ENCODE assay signal across 8 cellular contexts in genomic region chr1:204417231-204417997, GRCh38. TPM values are rescaled to one million over a fixed set of nuclear protein-coding genes. Genes with fewer than 3 reads are reported as not detected.
DNase-seq lines count a peak whose midpoint lies in the region; ATAC-seq and TF ChIP-seq lines count a peak whose summit lies in the region.

No MANE protein-coding gene starts in this region.

- intact Hi-C loops in PC-3 (cut with micrococcal nuclease) (loop anchor here (2.0 kb wide), 1 partner anchor 21 kb away; no protein-coding TSS in a partner anchor), ascending aorta (cut with DNase I) (loop anchor here (2.0 to 10.0 kb wide), 2 partner anchors 21 to 553 kb away; partner anchors contain the start of gene SNRPE)

- H3K79me2 ChIP-seq in PC-3 (ENCODE audit: low read length): peaks cover 7% of the 10 kb centered on the region

- no peaks in the 10 kb centered on the region for H3K9me2 ChIP-seq in PC-3 (replicated peaks; ENCODE audit: low read length)

- H3K4me1 ChIP-seq in PC-3 (ENCODE audit: insufficient read depth, low read length): peaks cover 52% of the 10 kb centered on the region
- H3K4me1 ChIP-seq in ascending aorta: peaks cover 5 to 15% of the 10 kb centered on the region in 2 donors
- peaks cover 8 to 13% (median 11%) of the 10 kb centered on the region in 3 donors for H3K4me1 ChIP-seq in skeletal muscle tissue (ENCODE audit: control insufficient read depth in 3 of 3, insufficient read depth in 3 of 3, low read length in 3 of 3)

- TF ChIP-seq CTCF in PC-3 (conservative IDR thresholded peaks at IDR 0.05; ENCODE audit: low read depth, low read length): no peak
- TF ChIP-seq CTCF in ascending aorta (IDR thresholded peaks at IDR 0.05): no peak

- peak; percentile 96 for DNase-seq in GM04503 (ENCODE audit: low read depth)
- DNase-seq in PC-3: peak; percentile 99
- DNase-seq in ascending aorta (ENCODE audit: low spot score in 2 of 2): peak; percentile 35 to 91
- no peak for DNase-seq in NCI-H774 (lab: John Stamatoyannopoulos, UW)
- no peak for DNase-seq in NCI-H345 (lab: John Stamatoyannopoulos, UW)
- no peak for DNase-seq in effector CD8-positive, alpha-beta T cell (lab: John Stamatoyannopoulos, UW)

- peak; percentile 85 for ATAC-seq in PC-3

- H3K4me3 ChIP-seq in PC-3 (ENCODE audit: low read length): peak overlapping the region; percentile 61
- H3K4me3 ChIP-seq in ascending aorta: peak overlapping the region; percentile 28 to 36
- H3K4me3 ChIP-seq in iPS-18c (ENCODE audit: insufficient read depth, low read depth, low read length): peak overlapping the region; percentile 9; the same call in 1 of the 2 replicates
- peak overlapping the region in 1 of 3 donors; percentile 16 for H3K4me3 ChIP-seq in skeletal muscle tissue (ENCODE audit: low read length in 3 of 3)

- H3K36me3 ChIP-seq in PC-3 (ENCODE audit: low read depth, low read length) (peaks cover 5% of the 10 kb centered on the region), ascending aorta (peaks cover 7 to 10% of the 10 kb centered on the region in 2 donors), skeletal muscle tissue (ENCODE audit: control insufficient read depth in 3 of 3, insufficient read depth in 3 of 3, low read length in 3 of 3) (peaks cover 3 to 6% (median 6%) of the 10 kb centered on the region in 3 donors)

- BruUV-seq in PC-3 (replicated peaks; lab: Mats Ljungman, UMichigan): TSS peak; percentile 45

- POLR2A ChIA-PET in PC-3 (lab: Charles Lee; ENCODE audit: unreplicated experiment): interaction anchor here (0.6 kb wide), 5 partner anchors 13 to 502 kb away, joined by 3 to 11 read pairs (median 3); no protein-coding TSS in a partner anchor

- H3K9me3 ChIP-seq in PC-3 (ENCODE audit: low read length): no peaks in the 10 kb centered on the region
- H3K9me3 ChIP-seq in ascending aorta: no peaks in the 10 kb centered on the region
- H3K9me3 ChIP-seq in iPS-18c (ENCODE audit: control insufficient read depth, insufficient read depth, low read length): no peaks in the 10 kb centered on the region
- no peaks in the 10 kb centered on the region for H3K9me3 ChIP-seq in skeletal muscle tissue (ENCODE audit: control insufficient read depth in 3 of 3, low read length in 3 of 3)

- peaks cover 16% of the 10 kb centered on the region for H3F3A ChIP-seq in PC-3 (ENCODE audit: low read length, unreplicated experiment)

- H3K27ac ChIP-seq in PC-3 (ENCODE audit: low read length) (peak overlapping the region; percentile 95), ascending aorta (peak overlapping the region; percentile 87 to 92), skeletal muscle tissue (ENCODE audit: low read depth, low read length) (peak overlapping the region; percentile 69)

- no peaks in the 10 kb centered on the region for H4K20me1 ChIP-seq in PC-3 (ENCODE audit: low read length)

- CTCF ChIA-PET in PC-3 (lab: Charles Lee): interaction anchor here (0.6 to 1.1 kb wide), 8 partner anchors 14 to 124 kb away, joined by 3 to 14 read pairs (median 6); no protein-coding TSS in a partner anchor

- H2AFZ ChIP-seq in PC-3 (ENCODE audit: low read length): peak overlapping the region; percentile 14; the same call in 1 of the 2 replicates

- H3K9ac ChIP-seq in PC-3 (ENCODE audit: low read length) (peak overlapping the region; percentile 85), skeletal muscle tissue (ENCODE audit: low read depth in 1 of 3, low read length in 3 of 3) (peak overlapping the region in 2 of 3 donors; percentile 30 to 48)

- H3K4me2 ChIP-seq in PC-3 (ENCODE audit: low read length): peak overlapping the region; percentile 86

- H3K27me3 ChIP-seq in PC-3 (ENCODE audit: low read length): no peaks in the 10 kb centered on the region
- no peaks in the 10 kb centered on the region for H3K27me3 ChIP-seq in ascending aorta
- no peaks in the 10 kb centered on the region for H3K27me3 ChIP-seq in skeletal muscle tissue (ENCODE audit: control insufficient read depth in 3 of 3, insufficient read depth in 3 of 3, low read length in 3 of 3)

RNA-seq across cellular contexts. Expression of gene PPP1R15B, which starts 5.8 kb away (rescaled TPM):
- total RNA-seq in PC-3 (2014; rRNA removed) (50.7 and 57.5 TPM in 2 replicates), ascending aorta (36.1 TPM), skeletal muscle tissue (30.3 TPM)

RNA-seq across cellular contexts. Expression of gene PLEKHA6, which starts 57.7 kb away (rescaled TPM):
- total RNA-seq in PC-3 (2014; rRNA removed): 53.8 and 64.3 TPM in 2 replicates
- total RNA-seq in ascending aorta: 4.9 TPM
- 1.0 TPM for total RNA-seq in skeletal muscle tissue

Comparison
In these comparisons a context has a peak if more than half of its experiments do, and no peak if none do; other contexts are left out.
1. DNase-seq: peak in GM04503 (single experiment), PC-3 (single experiment) and ascending aorta (2 of 2); none in NCI-H774 (single experiment), NCI-H345 (single experiment) and effector CD8-positive, alpha-beta T cell (single experiment).
2. Peak in every context shown above with its lines, with median percentiles within 50 percentile points of each other: H3K27ac ChIP-seq.